Comparison of ENCODE assay signal across 10 cellular contexts in the genomic region with DNA sequence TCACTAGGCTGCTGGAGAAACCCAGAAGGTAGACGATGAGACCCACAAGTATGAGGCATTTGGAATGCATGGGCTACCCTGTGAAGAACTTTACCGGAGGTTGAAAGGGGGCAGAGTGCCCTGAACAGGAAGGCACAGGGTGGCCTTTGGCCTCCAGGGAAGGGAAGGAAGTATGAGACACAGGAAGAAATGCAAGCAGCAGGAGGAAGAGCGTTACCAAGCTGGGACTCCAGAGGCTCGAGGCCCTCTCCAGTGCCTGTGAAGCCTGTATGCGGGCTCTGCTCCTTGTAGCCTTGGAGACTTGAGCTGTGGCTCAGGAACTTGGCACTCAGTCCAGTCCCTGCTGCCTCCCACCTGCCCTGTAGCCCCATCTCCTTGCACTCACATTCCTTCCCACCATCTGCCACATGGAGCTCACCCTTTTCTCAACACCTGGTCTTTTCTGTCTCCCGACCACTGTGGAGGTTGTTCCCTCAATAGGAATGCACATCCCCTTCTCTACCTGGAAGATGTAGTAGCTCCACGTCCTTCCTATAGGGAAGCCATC. TPM values are rescaled to one million over a fixed set of nuclear protein-coding genes. Genes with fewer than 3 reads are reported as not detected.
DNase-seq lines count a peak whose midpoint lies in the region; ATAC-seq, FAIRE-seq and TF ChIP-seq lines count a peak whose summit lies in the region.
"Had no signal": no experiment of that assay in that cellular context is flagged by ENCODE, and none has a peak within 500 bp of the region (broad histone marks: within the 10 kb centered on the region; RNA-seq: fewer than 3 reads in every experiment).

No MANE protein-coding gene starts in this region.

- H3K27ac Mint-ChIP-seq in activated naive CD4-positive, alpha-beta T cell treated with anti-CD3 and anti-CD28 coated beads, Interleukin-2, amount 10 ng/mL, durations not matched to agents 7 days and 5 days: peak overlapping the region; percentile 1
- peak overlapping the region; percentile 69 for H3K27ac Mint-ChIP-seq in activated CD4-positive, alpha-beta memory T cell treated with anti-CD3 and anti-CD28 coated beads for 36 hours

- peaks cover 5% of the 10 kb centered on the region for H3K4me1 ChIP-seq in keratinocyte (ENCODE audit: control insufficient read depth, extremely low read depth, insufficient read depth, low read length)
- H3K4me1 ChIP-seq in suprapubic skin: peaks cover 23% of the 10 kb centered on the region
- H3K4me1 ChIP-seq in A673 (ENCODE audit: insufficient read depth, low read length, poor library complexity, severe bottlenecking): no peaks in the 10 kb centered on the region

- CTCF ChIA-PET in activated naive CD4-positive, alpha-beta T cell treated with anti-CD3 and anti-CD28 coated beads, Interleukin-2, amount 10 ng/mL, durations not matched to agents 7 days and 5 days (lab: Charles Lee): interaction anchor here (0.9 to 1.2 kb wide), 3 partner anchors 9 to 85 kb away, joined by 3 to 8 read pairs (median 6); no protein-coding TSS in a partner anchor
- CTCF ChIA-PET in activated CD4-positive, alpha-beta memory T cell treated with anti-CD3 and anti-CD28 coated beads for 36 hours (lab: Charles Lee): interaction anchor here (1.2 to 3.8 kb wide), 2 partner anchors 65 to 106 kb away, joined by 4 to 11 read pairs; no protein-coding TSS in a partner anchor
- CTCF ChIA-PET in A673 (lab: Charles Lee): no interaction called here

- no peak overlapping the region for H3K4me3 ChIP-seq in keratinocyte (ENCODE audit: control insufficient read depth in 2 of 3, extremely low read depth in 1 of 3, insufficient read depth in 2 of 3, low read depth in 1 of 3, low read length in 3 of 3)
- no peak overlapping the region for H3K4me3 ChIP-seq in suprapubic skin
- no peak overlapping the region for H3K4me3 ChIP-seq in A673 (ENCODE audit: low read depth, low read length, poor library complexity, severe bottlenecking)
- H3K4me3 ChIP-seq: body of pancreas had no signal

- H3K27me3 ChIP-seq in keratinocyte (ENCODE audit: control insufficient read depth, extremely low read depth, insufficient read depth, low read length) (no peaks in the 10 kb centered on the region), suprapubic skin (no peaks in the 10 kb centered on the region), A673 (replicated peaks; ENCODE audit: insufficient read depth, low read depth, low read length, poor library complexity) (no peaks in the 10 kb centered on the region)
- H3K27me3 ChIP-seq: body of pancreas had no signal

- ATAC-seq in activated CD4-positive, CD25-positive, alpha-beta regulatory T cell treated with anti-CD3 and anti-CD28 coated beads, Interleukin-2, amount 50 U/mL, for 24 hours: no peak

- no peaks in the 10 kb centered on the region for H3K9me1 ChIP-seq in keratinocyte (ENCODE audit: control insufficient read depth, extremely low read depth, insufficient read depth, low read length)

- H3K27me3 Mint-ChIP-seq in activated naive CD4-positive, alpha-beta T cell treated with anti-CD3 and anti-CD28 coated beads, Interleukin-2, amount 10 ng/mL, durations not matched to agents 7 days and 5 days: no peaks in the 10 kb centered on the region
- no peaks in the 10 kb centered on the region for H3K27me3 Mint-ChIP-seq in activated CD4-positive, alpha-beta memory T cell treated with anti-CD3 and anti-CD28 coated beads for 36 hours

- BruUV-seq in A673 (replicated peaks; lab: Mats Ljungman, UMichigan): no TSS peak

- dilution Hi-C loops in keratinocyte (cut with MboI; ENCODE audit: extremely low pct_ligation_motif_present, low sequenced_read_pairs): no loop called here

- no peak overlapping the region for H3K9ac ChIP-seq in keratinocyte (ENCODE audit: control insufficient read depth, extremely low read depth, insufficient read depth, low read length)

- POLR2A ChIA-PET in activated CD4-positive, alpha-beta memory T cell treated with anti-CD3 and anti-CD28 coated beads for 36 hours (lab: Charles Lee): interaction anchor here (1.0 to 1.3 kb wide), 2 partner anchors 12 to 34 kb away, joined by 3 read pairs; a partner anchor contains a TSS
- POLR2A ChIA-PET in A673 (lab: Charles Lee; ENCODE audit: low non-redundant PET): no interaction called here

- no peaks in the 10 kb centered on the region for H4K20me1 ChIP-seq in keratinocyte (ENCODE audit: control insufficient read depth, extremely low read depth, insufficient read depth, low read length)

- H3K4me2 ChIP-seq in keratinocyte (ENCODE audit: control insufficient read depth, extremely low read depth, insufficient read depth, low read depth, low read length): no peak overlapping the region

- no peaks in the 10 kb centered on the region for H3K36me3 Mint-ChIP-seq in activated naive CD4-positive, alpha-beta T cell treated with anti-CD3 and anti-CD28 coated beads, Interleukin-2, amount 10 ng/mL, durations not matched to agents 7 days and 5 days
- H3K36me3 Mint-ChIP-seq in activated CD4-positive, alpha-beta memory T cell treated with anti-CD3 and anti-CD28 coated beads for 36 hours: peaks cover 11% of the 10 kb centered on the region

- H2AFZ ChIP-seq in keratinocyte (ENCODE audit: control insufficient read depth, low read length): no peak overlapping the region

- intact Hi-C loops in activated CD4-positive, alpha-beta memory T cell treated with anti-CD3 and anti-CD28 coated beads for 36 hours (cut with micrococcal nuclease): no loop called here
- intact Hi-C loops in A673 (cut with micrococcal nuclease; ENCODE audit: unreplicated experiment): no loop called here

- no peaks in the 10 kb centered on the region for H3K9me3 Mint-ChIP-seq in activated naive CD4-positive, alpha-beta T cell treated with anti-CD3 and anti-CD28 coated beads, Interleukin-2, amount 10 ng/mL, durations not matched to agents 7 days and 5 days
- H3K9me3 Mint-ChIP-seq in activated CD4-positive, alpha-beta memory T cell treated with anti-CD3 and anti-CD28 coated beads for 36 hours: no peaks in the 10 kb centered on the region

- H3K27ac ChIP-seq in keratinocyte (ENCODE audit: control insufficient read depth, insufficient read depth, low read length): peak overlapping the region; percentile 21
- H3K27ac ChIP-seq in suprapubic skin: peak overlapping the region; percentile 28
- H3K27ac ChIP-seq in A673 (ENCODE audit: low read depth, low read length, poor library complexity, severe bottlenecking): no peak overlapping the region

- no peaks in the 10 kb centered on the region for H3K9me3 ChIP-seq in keratinocyte (ENCODE audit: control insufficient read depth, low read depth, low read length)
- H3K9me3 ChIP-seq in suprapubic skin: no peaks in the 10 kb centered on the region
- no peaks in the 10 kb centered on the region for H3K9me3 ChIP-seq in A673 (ENCODE audit: low read depth, low read length, poor library complexity, severe bottlenecking)
- H3K9me3 ChIP-seq: body of pancreas had no signal

- H3K4me1 Mint-ChIP-seq in activated naive CD4-positive, alpha-beta T cell treated with anti-CD3 and anti-CD28 coated beads, Interleukin-2, amount 10 ng/mL, durations not matched to agents 7 days and 5 days: peaks cover 21% of the 10 kb centered on the region
- H3K4me1 Mint-ChIP-seq in activated CD4-positive, alpha-beta memory T cell treated with anti-CD3 and anti-CD28 coated beads for 36 hours (ENCODE audit: low read depth): peaks cover 48% of the 10 kb centered on the region

- FAIRE-seq in keratinocyte (lab: Jason Lieb, UNC): no peak

- no peak for DNase-seq in activated naive CD4-positive, alpha-beta T cell treated with anti-CD3 and anti-CD28 coated beads, Interleukin-2, amount 10 ng/mL, durations not matched to agents 7 days and 5 days
- DNase-seq in activated naive CD4-positive, alpha-beta T cell treated with Interleukin-2 at 50 U/mL for 16 hours: no peak
- no peak for DNase-seq in activated CD4-positive, alpha-beta memory T cell treated with anti-CD3 and anti-CD28 coated beads for 36 hours
- DNase-seq in keratinocyte (ENCODE audit: low read depth, low spot score) (no peak), suprapubic skin (ENCODE audit: low spot score in 2 of 2) (no peak), A673 (ENCODE audit: low spot score) (no peak), NCI-H2107 (lab: John Stamatoyannopoulos, UW) (no peak)
- DNase-seq: body of pancreas, NCI-H146 had no signal

- no peak for TF ChIP-seq CTCF in keratinocyte (optimal IDR thresholded peaks at IDR 0.05 in 1 of 3, IDR thresholded peaks at IDR 0.05 in 1 of 3, conservative IDR thresholded peaks at IDR 0.05 in 1 of 3; ENCODE audit: extremely low read depth in 1 of 3, insufficient read depth in 2 of 3, low read length in 3 of 3)
- TF ChIP-seq CTCF in suprapubic skin (IDR thresholded peaks at IDR 0.05): no peak
- no peak for TF ChIP-seq CTCF in A673 (conservative IDR thresholded peaks at IDR 0.05; ENCODE audit: low read depth, low read length)

- H3K36me3 ChIP-seq in keratinocyte (ENCODE audit: control insufficient read depth in 2 of 2, extremely low read depth in 1 of 2, insufficient read depth in 2 of 2, low read length in 2 of 2) (peaks cover 0 to 7% of the 10 kb centered on the region in 2 experiments), suprapubic skin (no peaks in the 10 kb centered on the region), A673 (ENCODE audit: insufficient read depth, low read length, poor library complexity, severe bottlenecking) (no peaks in the 10 kb centered on the region)

- TF ChIP-seq POLR2A in suprapubic skin (IDR thresholded peaks at IDR 0.05): no peak

- no peaks in the 10 kb centered on the region for H3K79me2 ChIP-seq in keratinocyte (ENCODE audit: control insufficient read depth, insufficient read depth, low read length)

- TF ChIP-seq EP300 in suprapubic skin (IDR thresholded peaks at IDR 0.05): no peak

- no peak overlapping the region for H3K4me3 Mint-ChIP-seq in activated naive CD4-positive, alpha-beta T cell treated with anti-CD3 and anti-CD28 coated beads, Interleukin-2, amount 10 ng/mL, durations not matched to agents 7 days and 5 days
- no peak overlapping the region for H3K4me3 Mint-ChIP-seq in activated CD4-positive, alpha-beta memory T cell treated with anti-CD3 and anti-CD28 coated beads for 36 hours

- 75% methylated on average over 7 of the region's 7 CpGs for WGBS in suprapubic skin

RNA-seq across cellular contexts. Expression of a gene that starts 33.5 kb away (rescaled TPM):
- 10 to 100 TPM; 72.4 to 72.8 TPM for total RNA-seq in activated CD4-positive, alpha-beta memory T cell treated with anti-CD3 and anti-CD28 coated beads for 36 hours
- polyA plus RNA-seq in keratinocyte: 31.8 to 48.3 TPM (median 33.5 TPM) in 3 replicates
- 18.9 TPM for polyA plus RNA-seq in keratinocyte (2011; ENCODE audit: low read depth)
- polyA plus RNA-seq in keratinocyte (2011; cell fraction: cytosol; rRNA removed): 31.1 and 31.5 TPM in 2 replicates
- 26.6 and 29.0 TPM in 2 replicates for polyA plus RNA-seq in keratinocyte (2011; cell fraction: nucleus; rRNA removed)
- polyA plus RNA-seq in keratinocyte (2012; ENCODE audit: low replicate concordance): 31.3 and 36.7 TPM in 2 replicates
- 31.8 to 54.8 TPM (median 49.1 TPM) in 3 replicates for polyA minus RNA-seq in keratinocyte
- polyA minus RNA-seq in keratinocyte (2011; cell fraction: cytosol; rRNA and poly(A)+ RNA removed): 45.1 TPM
- 20.4 and 24.8 TPM in 2 replicates for polyA minus RNA-seq in keratinocyte (2011; cell fraction: nucleus; rRNA and poly(A)+ RNA removed)
- total RNA-seq in suprapubic skin (10 to 100 TPM; 33.1 to 55.5 (median 43.0) TPM), A673 (2021) (14.3 and 14.5 TPM in 2 replicates)

RNA-seq across cellular contexts. Expression of a gene that starts 38.6 kb away (rescaled TPM):
- 100 to 1,000 TPM; 325 to 328 TPM for total RNA-seq in activated CD4-positive, alpha-beta memory T cell treated with anti-CD3 and anti-CD28 coated beads for 36 hours
- 193 to 258 TPM (median 256 TPM) in 3 replicates for polyA plus RNA-seq in keratinocyte
- polyA plus RNA-seq in keratinocyte (2011; ENCODE audit: low read depth): 68.5 TPM
- 240 and 263 TPM in 2 replicates for polyA plus RNA-seq in keratinocyte (2011; cell fraction: cytosol; rRNA removed)
- polyA plus RNA-seq in keratinocyte (2011; cell fraction: nucleus; rRNA removed): 231 and 290 TPM in 2 replicates
- 163 and 201 TPM in 2 replicates for polyA plus RNA-seq in keratinocyte (2012; ENCODE audit: low replicate concordance)
- polyA minus RNA-seq in keratinocyte: 43.8 to 97.5 TPM (median 91.4 TPM) in 3 replicates
- 123 TPM for polyA minus RNA-seq in keratinocyte (2011; cell fraction: cytosol; rRNA and poly(A)+ RNA removed)
- polyA minus RNA-seq in keratinocyte (2011; cell fraction: nucleus; rRNA and poly(A)+ RNA removed): 36.0 and 67.2 TPM in 2 replicates
- total RNA-seq in suprapubic skin: 100 to 1,000 TPM; 122 to 139 (median 125) TPM
- 196 and 208 TPM in 2 replicates for total RNA-seq in A673 (2021)
